1 cellular context compared by ENCODE assay signal in the genomic region with DNA sequence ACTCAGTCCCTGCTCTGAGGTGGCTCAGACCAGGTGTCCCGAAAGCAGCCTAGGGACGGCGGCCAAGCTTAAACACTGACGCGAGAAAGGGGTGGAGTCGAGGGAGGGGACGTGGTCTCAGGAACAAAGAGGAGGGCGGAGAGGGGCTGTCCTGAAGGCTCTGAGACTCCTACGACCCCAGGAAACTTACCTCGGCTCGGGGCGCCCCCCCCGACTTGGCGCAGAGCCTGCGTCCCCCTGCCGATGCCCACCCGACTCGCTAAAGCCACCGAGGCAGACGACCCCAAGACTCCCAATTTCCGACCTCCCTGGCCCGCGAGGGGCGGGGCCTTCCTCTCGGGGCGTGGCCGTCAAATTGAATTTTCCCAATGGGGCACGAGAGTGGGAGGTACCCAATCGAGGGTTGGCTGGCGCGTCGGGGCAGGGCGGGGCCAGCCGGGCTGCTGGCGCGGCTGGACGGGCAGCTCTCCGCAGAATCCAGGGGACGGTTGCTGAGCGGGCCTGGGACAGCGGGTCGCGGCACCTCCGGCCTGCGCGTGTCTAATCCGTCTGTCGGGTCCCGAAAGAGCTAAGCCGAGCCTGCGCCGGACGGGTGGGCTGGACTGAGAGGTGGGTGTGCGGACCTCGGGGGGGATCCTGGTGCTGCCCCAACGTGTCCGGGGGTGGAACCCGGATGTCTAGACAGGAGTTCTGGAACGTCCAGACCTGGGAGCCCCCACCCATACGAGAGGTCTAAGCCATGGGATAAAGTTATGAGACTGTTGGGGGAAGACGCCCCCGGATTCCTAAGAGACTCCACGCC.
A peak's percentile ranks its signal among the peaks of the same experiment; 100 is the strongest.
TF ChIP-seq lines count a peak whose summit lies in the region.

A gene (plus strand): TSS at position 471 of the 802 bp plus-strand sequence. CDS start 1,941 bp downstream, outside the sequence.

TF ChIP-seq in IMR-90, 13 proteins besides CTCF, POLR2A, EP300 and RAD21:
- TF ChIP-seq BHLHE40 (IDR thresholded peaks at IDR 0.05; ENCODE audit: low read depth, low read length) (peak; percentile 95), FOS (IDR thresholded peaks at IDR 0.05; ENCODE audit: low read depth, low read length) (no peak), MAZ (IDR thresholded peaks at IDR 0.05; ENCODE audit: borderline replicate concordance, low read depth, low read length) (peak; percentile 68; the same call in 1 of the 2 replicates), RFX5 (IDR thresholded peaks at IDR 0.05; ENCODE audit: low read depth, low read length) (no peak), SMC3 (IDR thresholded peaks at IDR 0.05; ENCODE audit: low read depth, low read length) (no peak), MXI1 (IDR thresholded peaks at IDR 0.05; ENCODE audit: borderline replicate concordance, low read depth, low read length) (peak; percentile 79), CEBPB (IDR thresholded peaks at IDR 0.05; ENCODE audit: low read depth, low read length) (no peak), NFE2L2 (IDR thresholded peaks at IDR 0.05; ENCODE audit: low read depth, low read length) (no peak), RCOR1 (IDR thresholded peaks at IDR 0.05; ENCODE audit: insufficient replicate concordance, low read length) (no peak), CHD1 (IDR thresholded peaks at IDR 0.05; ENCODE audit: low read depth, low read length) (0 out of 2 replicates have a peak, but pooled peaks have one; percentile 0), MAFK (IDR thresholded peaks at IDR 0.05; ENCODE audit: low read depth, low read length) (no peak)
- TF ChIP-seq, protein P1, sequence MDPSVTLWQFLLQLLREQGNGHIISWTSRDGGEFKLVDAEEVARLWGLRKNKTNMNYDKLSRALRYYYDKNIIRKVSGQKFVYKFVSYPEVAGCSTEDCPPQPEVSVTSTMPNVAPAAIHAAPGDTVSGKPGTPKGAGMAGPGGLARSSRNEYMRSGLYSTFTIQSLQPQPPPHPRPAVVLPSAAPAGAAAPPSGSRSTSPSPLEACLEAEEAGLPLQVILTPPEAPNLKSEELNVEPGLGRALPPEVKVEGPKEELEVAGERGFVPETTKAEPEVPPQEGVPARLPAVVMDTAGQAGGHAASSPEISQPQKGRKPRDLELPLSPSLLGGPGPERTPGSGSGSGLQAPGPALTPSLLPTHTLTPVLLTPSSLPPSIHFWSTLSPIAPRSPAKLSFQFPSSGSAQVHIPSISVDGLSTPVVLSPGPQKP (IDR thresholded peaks at IDR 0.05; ENCODE audit: borderline replicate concordance, low read depth, low read length): no peak
- TF ChIP-seq, protein P2, sequence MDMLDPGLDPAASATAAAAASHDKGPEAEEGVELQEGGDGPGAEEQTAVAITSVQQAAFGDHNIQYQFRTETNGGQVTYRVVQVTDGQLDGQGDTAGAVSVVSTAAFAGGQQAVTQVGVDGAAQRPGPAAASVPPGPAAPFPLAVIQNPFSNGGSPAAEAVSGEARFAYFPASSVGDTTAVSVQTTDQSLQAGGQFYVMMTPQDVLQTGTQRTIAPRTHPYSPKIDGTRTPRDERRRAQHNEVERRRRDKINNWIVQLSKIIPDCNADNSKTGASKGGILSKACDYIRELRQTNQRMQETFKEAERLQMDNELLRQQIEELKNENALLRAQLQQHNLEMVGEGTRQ (IDR thresholded peaks at IDR 0.05; ENCODE audit: low read depth, low read length): 0 out of 2 replicates have a peak, but pooled peaks have one; percentile 14
